1 cellular context compared by ENCODE assay signal in genomic region chr3:49748874-49749273, GRCh38.
A peak's percentile ranks its signal among the peaks of the same experiment; 100 is the strongest.
TF ChIP-seq lines count a peak whose summit lies in the region.

No MANE protein-coding gene starts in this region.

TF ChIP-seq in HepG2, 621 proteins besides CTCF, POLR2A, EP300 and RAD21:
- TF ChIP-seq ZBTB38 (CRISPR knock-in tag; IDR thresholded peaks at IDR 0.05) (peak; percentile 51; the same call in 1 of the 2 replicates), ZBTB33 (CRISPR knock-in tag; IDR thresholded peaks at IDR 0.05) (peak; percentile 95)
